20 cellular contexts compared by ENCODE assay signal in genomic region chr2:75035444-75036353, GRCh38.
A peak's percentile ranks its signal among the peaks of the same experiment; 100 is the strongest.
DNase-seq lines count a peak whose midpoint lies in the region; ATAC-seq and TF ChIP-seq lines count a peak whose summit lies in the region.
"Had no signal": no experiment of that assay in that cellular context is flagged by ENCODE, and none has a peak within 500 bp of the region (broad histone marks: within the 10 kb centered on the region; RNA-seq: fewer than 3 reads in every experiment).

No MANE protein-coding gene starts in this region.

- H3K4me3 ChIP-seq in fibroblast of pulmonary artery (replicated peaks; ENCODE audit: low read depth, low read length): no peak overlapping the region
- H3K4me3 ChIP-seq: coronary artery, prostate gland, transverse colon had no signal

- DNase-seq in HT1080 (ENCODE audit: low read depth) (peak; percentile 12), RPMI7951 (ENCODE audit: low read depth) (peak; percentile 26), fibroblast of pulmonary artery (ENCODE audit: low read depth) (peak; percentile 88), pulmonary artery endothelial cell (ENCODE audit: low read depth, low spot score) (peak; percentile 5), anterior cingulate cortex (lab: John Stamatoyannopoulos, UW) (no peak), SW 1271 (lab: John Stamatoyannopoulos, UW) (no peak), T-helper 9 cell (no peak)
- DNase-seq: activated CD4-positive, alpha-beta T cell treated with anti-CD3 and anti-CD28 coated beads, Interleukin-2, amount 50 U/mL, for 1 hour; amniotic stem cell; DMS79; NCI-H1694; NCI-H510A; stimulated activated CD4-positive, alpha-beta T cell treated with anti-CD3 and anti-CD28 coated beads, Interleukin-1b, Interleukin-23, amount 100 ng/mL, for 48 hours; stimulated activated CD8-positive, alpha-beta memory T cell treated with anti-CD3 and anti-CD28 coated beads, Interleukin-4, amount 100 ng/mL, for 48 hours; T-helper 2 cell; transverse colon had no signal

- TF ChIP-seq CTCF in fibroblast of pulmonary artery (IDR thresholded peaks at IDR 0.05; ENCODE audit: low read length, missing control alignments): no peak

- no peak for ATAC-seq in HG02642 (IDR thresholded peaks at IDR 0.05; ENCODE audit: poor library complexity, unreplicated experiment)
- ATAC-seq: Panc1 had no signal

Comparison
In these comparisons a context has a peak if more than half of its experiments do, and no peak if none do; other contexts are left out.
1. DNase-seq: peak in HT1080 (single experiment), RPMI7951 (single experiment), fibroblast of pulmonary artery (single experiment) and pulmonary artery endothelial cell (single experiment); none in anterior cingulate cortex (0 of 58), SW 1271 (0 of 2) and T-helper 9 cell (single experiment).